Comparison of ENCODE assay signal across 10 cellular contexts in genomic region chr17:77394540-77395295, GRCh38.
DNase-seq lines count a peak whose midpoint lies in the region; ATAC-seq, FAIRE-seq and TF ChIP-seq lines count a peak whose summit lies in the region.
"Had no signal": no experiment of that assay in that cellular context is flagged by ENCODE, and none has a peak within 500 bp of the region (broad histone marks: within the 10 kb centered on the region; RNA-seq: fewer than 3 reads in every experiment).

No MANE protein-coding gene starts in this region.

- peak overlapping the region; percentile 18 for H3K27ac ChIP-seq in HUES48 (ENCODE audit: low read depth, low read length)
- peak overlapping the region; percentile 33 to 90 (median 73) for H3K27ac ChIP-seq in adrenal gland

- H3K9ac ChIP-seq in HUES48 (ENCODE audit: low read depth, low read length): no peak overlapping the region

- peaks cover 35 to 59% of the 10 kb centered on the region in 2 donors for H3K4me1 Mint-ChIP-seq in stimulated activated naive B cell treated with anti-CD40 and anti-IgM and Interleukin-4, amounts not matched to agents 10 μg/mL and 1 μg/mL and 100 μg/mL, for 72 hours

- no peak for TF ChIP-seq CTCF in adrenal gland (IDR thresholded peaks at IDR 0.05)

- WGBS in adrenal gland, 4 donors: 57 to 64% (median 63%) methylated on average over 14 to 15 of the region's 15 CpGs

- no peak for FAIRE-seq in HTR-8/SVneo (lab: Jason Lieb, UNC)
- FAIRE-seq: frontal cortex, GM12878 had no signal

- peaks cover 2 to 6% of the 10 kb centered on the region in 2 donors for H3K36me3 Mint-ChIP-seq in stimulated activated naive B cell treated with anti-CD40 and anti-IgM and Interleukin-4, amounts not matched to agents 10 μg/mL and 1 μg/mL and 100 μg/mL, for 72 hours

- H3K27me3 Mint-ChIP-seq in stimulated activated naive B cell treated with anti-CD40 and anti-IgM and Interleukin-4, amounts not matched to agents 10 μg/mL and 1 μg/mL and 100 μg/mL, for 72 hours: no peaks in the 10 kb centered on the region

- no peak overlapping the region for H3K4me3 ChIP-seq in HUES48 (ENCODE audit: low read depth, low read length)
- no peak overlapping the region for H3K4me3 ChIP-seq in adrenal gland
- H3K4me3 ChIP-seq: GM12878 had no signal

- TF ChIP-seq POLR2A in adrenal gland (IDR thresholded peaks at IDR 0.05): peak in 1 of 2 donors; percentile 62

- peak overlapping the region; percentile 25 for H3K27ac Mint-ChIP-seq in stimulated activated naive B cell treated with anti-CD40 and anti-IgM and Interleukin-4, amounts not matched to agents 10 μg/mL and 1 μg/mL and 100 μg/mL, for 72 hours

- H3K36me3 ChIP-seq in HUES48 (ENCODE audit: control insufficient read depth, insufficient read depth, low read length): no peaks in the 10 kb centered on the region
- H3K36me3 ChIP-seq in adrenal gland (replicated peaks in 1 of 2): no peaks in the 10 kb centered on the region

- intact Hi-C loops in adrenal gland (cut with DNase I): loop anchor here in 1 of 2 donors (5.0 kb wide), 1 partner anchor 33 kb away; no protein-coding TSS in a partner anchor

- H3K9me3 Mint-ChIP-seq in stimulated activated naive B cell treated with anti-CD40 and anti-IgM and Interleukin-4, amounts not matched to agents 10 μg/mL and 1 μg/mL and 100 μg/mL, for 72 hours: no peaks in the 10 kb centered on the region

- H3K4me1 ChIP-seq in HUES48 (ENCODE audit: control insufficient read depth, insufficient read depth, low read length) (peaks cover 34% of the 10 kb centered on the region), adrenal gland (replicated peaks in 1 of 2) (peaks cover 42 to 65% of the 10 kb centered on the region in 2 donors)

- no peak for ATAC-seq in stimulated activated naive B cell treated with anti-CD40 and anti-IgM and Interleukin-4, amounts not matched to agents 10 μg/mL and 1 μg/mL and 100 μg/mL, for 72 hours (replicated peaks)
- ATAC-seq in GM18502 (IDR thresholded peaks at IDR 0.05; ENCODE audit: poor library complexity, unreplicated experiment) (no peak), GM18858 (IDR thresholded peaks at IDR 0.05; ENCODE audit: unreplicated experiment) (no peak)
- ATAC-seq: GM12878 had no signal

- no peak overlapping the region for H3K4me3 Mint-ChIP-seq in stimulated activated naive B cell treated with anti-CD40 and anti-IgM and Interleukin-4, amounts not matched to agents 10 μg/mL and 1 μg/mL and 100 μg/mL, for 72 hours

- H3K9me3 ChIP-seq in HUES48 (ENCODE audit: control insufficient read depth, insufficient read depth, low read length): no peaks in the 10 kb centered on the region
- no peaks in the 10 kb centered on the region for H3K9me3 ChIP-seq in adrenal gland (replicated peaks in 1 of 3)

- DNase-seq in adrenal gland: peak in 6 of 7 donors; percentile 78 to 90 (median 86)
- DNase-seq in left kidney (ENCODE audit: low read depth, low spot score): peak; percentile 57
- DNase-seq in stimulated activated naive B cell treated with anti-CD40 and anti-IgM and Interleukin-4, amounts not matched to agents 10 μg/mL and 1 μg/mL and 100 μg/mL, for 72 hours: no peak
- no peak for DNase-seq in HTR-8/SVneo (ENCODE audit: insufficient read length, low spot score)
- no peak for DNase-seq in globus pallidus (ENCODE audit: low spot score)

- H3K27me3 ChIP-seq in HUES48 (ENCODE audit: control insufficient read depth, insufficient read depth, low read length) (no peaks in the 10 kb centered on the region), adrenal gland (no peaks in the 10 kb centered on the region)

Comparison
In these comparisons a context has a peak if more than half of its experiments do, and no peak if none do; other contexts are left out.
1. DNase-seq: peak in adrenal gland (6 of 7) and left kidney (single experiment); none in stimulated activated naive B cell treated with anti-CD40 and anti-IgM and Interleukin-4, amounts not matched to agents 10 μg/mL and 1 μg/mL and 100 μg/mL, for 72 hours (single experiment), HTR-8/SVneo (single experiment) and globus pallidus (single experiment).